Comparison of ENCODE assay signal across 8 cellular contexts in genomic region chr4:118034061-118034785, GRCh38. TPM values are rescaled to one million over a fixed set of nuclear protein-coding genes. Genes with fewer than 3 reads are reported as not detected.
A peak's percentile ranks its signal among the peaks of the same experiment; 100 is the strongest.
DNase-seq lines count a peak whose midpoint lies in the region; ATAC-seq lines count a peak whose summit lies in the region.

NDST3 (plus strand) TSS chr4:118034486; CDS start chr4:118053911, 19,425 bp downstream.

- peaks cover 52% of the 10 kb centered on the region for H3K27me3 Mint-ChIP-seq in T-helper 1 cell treated with Interleukin-12 subunit alpha and Interleukin-12 subunit beta and Interleukin-4 antibody, amounts not matched to agents 30 μg/mL and 1 μg/mL, for 36 hours (ENCODE audit: low read depth)
- H3K27me3 Mint-ChIP-seq in naive thymus-derived CD4-positive, alpha-beta T cell: peaks cover 34 to 57% (median 39%) of the 10 kb centered on the region in 5 donors

- peak; percentile 32 for DNase-seq in activated CD4-positive, alpha-beta T cell treated with anti-CD3 and anti-CD28 coated beads for 48 hours
- DNase-seq in activated CD4-positive, alpha-beta T cell treated with anti-CD3 and anti-CD28 coated beads, Interleukin-2, amount 50 U/mL, for 1 hour: no peak
- DNase-seq in H7 (peak; percentile 60), NCI-H1092 (lab: John Stamatoyannopoulos, UW) (peak; percentile 18)
- peak in 5 of 9 donors; percentile 1 to 37 (median 11) for DNase-seq in naive thymus-derived CD4-positive, alpha-beta T cell
- no peak for DNase-seq in effector memory CD4-positive, alpha-beta T cell

- H3K27ac Mint-ChIP-seq in T-helper 1 cell treated with Interleukin-12 subunit alpha and Interleukin-12 subunit beta and Interleukin-4 antibody, amounts not matched to agents 30 μg/mL and 1 μg/mL, for 36 hours: no peak within 1 kb of the TSS
- H3K27ac Mint-ChIP-seq in naive thymus-derived CD4-positive, alpha-beta T cell: peak within 1 kb of the TSS in 1 of 9 donors; percentile 33

- intact Hi-C loops in naive thymus-derived CD4-positive, alpha-beta T cell (cut with micrococcal nuclease): loop anchor here in 1 of 2 donors (2.0 kb wide), 1 partner anchor 585 kb away; no protein-coding TSS in a partner anchor

- peak within 1 kb of the TSS; percentile 62 for H3K4me3 ChIP-seq in H7 (ENCODE audit: insufficient read depth, low read depth, low read length)
- H3K4me3 ChIP-seq in naive thymus-derived CD4-positive, alpha-beta T cell (ENCODE audit: low read length): no peak within 1 kb of the TSS
- H3K4me3 ChIP-seq in effector memory CD4-positive, alpha-beta T cell (ENCODE audit: insufficient read depth, low read depth, low read length, poor library complexity, severe bottlenecking): no peak within 1 kb of the TSS

- no peak within 1 kb of the TSS for H3K27ac ChIP-seq in naive thymus-derived CD4-positive, alpha-beta T cell (ENCODE audit: low read depth, low read length)
- H3K27ac ChIP-seq in effector memory CD4-positive, alpha-beta T cell (ENCODE audit: insufficient read depth, low read length, poor library complexity, severe bottlenecking): no peak within 1 kb of the TSS

- H3K4me3 Mint-ChIP-seq in T-helper 1 cell treated with Interleukin-12 subunit alpha and Interleukin-12 subunit beta and Interleukin-4 antibody, amounts not matched to agents 30 μg/mL and 1 μg/mL, for 36 hours: peak within 1 kb of the TSS; percentile 56
- H3K4me3 Mint-ChIP-seq in naive thymus-derived CD4-positive, alpha-beta T cell: peak within 1 kb of the TSS in 9 of 10 donors; percentile 47 to 78 (median 68)

- ATAC-seq in esophagus mucosa: peak; percentile 78
- ATAC-seq in naive thymus-derived CD4-positive, alpha-beta T cell: peak; percentile 60

- POLR2A ChIA-PET in naive thymus-derived CD4-positive, alpha-beta T cell (lab: Charles Lee): no interaction called here

- no peaks in the 10 kb centered on the region for H3K36me3 Mint-ChIP-seq in T-helper 1 cell treated with Interleukin-12 subunit alpha and Interleukin-12 subunit beta and Interleukin-4 antibody, amounts not matched to agents 30 μg/mL and 1 μg/mL, for 36 hours (ENCODE audit: low read depth)
- H3K36me3 Mint-ChIP-seq in naive thymus-derived CD4-positive, alpha-beta T cell: peaks cover 0 to 4% (median 0%) of the 10 kb centered on the region in 5 donors

- H3K4me1 ChIP-seq in naive thymus-derived CD4-positive, alpha-beta T cell (ENCODE audit: control insufficient read depth in 2 of 2, insufficient read depth in 2 of 2, low read length in 2 of 2): no peaks in the 10 kb centered on the region
- H3K4me1 ChIP-seq in effector memory CD4-positive, alpha-beta T cell (ENCODE audit: control insufficient read depth, insufficient read depth, low read length, poor library complexity, severe bottlenecking): no peaks in the 10 kb centered on the region

- H3K27me3 ChIP-seq in H7 (ENCODE audit: control insufficient read depth, insufficient read depth, low read length): peaks cover 2% of the 10 kb centered on the region; the same call in 1 of the 2 replicates
- no peaks in the 10 kb centered on the region for H3K27me3 ChIP-seq in naive thymus-derived CD4-positive, alpha-beta T cell (ENCODE audit: control insufficient read depth in 2 of 2, insufficient read depth in 2 of 2, low read length in 2 of 2)
- peaks cover 8% of the 10 kb centered on the region for H3K27me3 ChIP-seq in effector memory CD4-positive, alpha-beta T cell (replicated peaks; ENCODE audit: control insufficient read depth, insufficient read depth, low read length, poor library complexity, severe bottlenecking)

- CTCF ChIA-PET in naive thymus-derived CD4-positive, alpha-beta T cell (lab: Charles Lee): no interaction called here

- no peaks in the 10 kb centered on the region for H3K36me3 ChIP-seq in H7 (replicated peaks; ENCODE audit: control insufficient read depth, insufficient read depth, low read length)
- no peaks in the 10 kb centered on the region for H3K36me3 ChIP-seq in naive thymus-derived CD4-positive, alpha-beta T cell (ENCODE audit: control insufficient read depth in 2 of 3, insufficient read depth in 3 of 3, low read length in 3 of 3)
- no peaks in the 10 kb centered on the region for H3K36me3 ChIP-seq in effector memory CD4-positive, alpha-beta T cell (ENCODE audit: control insufficient read depth, insufficient read depth, low read length)

- H3K9me3 Mint-ChIP-seq in T-helper 1 cell treated with Interleukin-12 subunit alpha and Interleukin-12 subunit beta and Interleukin-4 antibody, amounts not matched to agents 30 μg/mL and 1 μg/mL, for 36 hours: no peaks in the 10 kb centered on the region
- H3K9me3 Mint-ChIP-seq in naive thymus-derived CD4-positive, alpha-beta T cell: peaks cover 0 to 2% (median 0%) of the 10 kb centered on the region in 11 donors

- H3K4me1 Mint-ChIP-seq in T-helper 1 cell treated with Interleukin-12 subunit alpha and Interleukin-12 subunit beta and Interleukin-4 antibody, amounts not matched to agents 30 μg/mL and 1 μg/mL, for 36 hours (ENCODE audit: low read depth): peaks cover 7% of the 10 kb centered on the region
- peaks cover 0 to 14% (median 12%) of the 10 kb centered on the region in 7 donors for H3K4me1 Mint-ChIP-seq in naive thymus-derived CD4-positive, alpha-beta T cell

- H3K9me3 ChIP-seq in naive thymus-derived CD4-positive, alpha-beta T cell (ENCODE audit: control insufficient read depth in 2 of 3, low read length in 3 of 3): no peaks in the 10 kb centered on the region
- no peaks in the 10 kb centered on the region for H3K9me3 ChIP-seq in effector memory CD4-positive, alpha-beta T cell (ENCODE audit: control insufficient read depth, low read length)

RNA-seq across cellular contexts. Expression of gene NDST3, which starts in this region (rescaled TPM):
- total RNA-seq in H7 (2014; rRNA removed; shearing (Covaris generic)): 0.07 and 0.11 TPM in 2 replicates
- total RNA-seq in esophagus mucosa: not detected
- total RNA-seq in naive thymus-derived CD4-positive, alpha-beta T cell: under 1 TPM in 1 of 5 experiments, not detected in 4; 0.17 TPM
- polyA plus RNA-seq in naive thymus-derived CD4-positive, alpha-beta T cell: under 1 TPM in 1 of 2 donors, not detected in 1; 0.18 TPM

Comparison
In these comparisons a context has a peak if more than half of its experiments do, and no peak if none do; other contexts are left out.
1. DNase-seq: peak in activated CD4-positive, alpha-beta T cell treated with anti-CD3 and anti-CD28 coated beads for 48 hours (single experiment) and NCI-H1092 (single experiment); none in activated CD4-positive, alpha-beta T cell treated with anti-CD3 and anti-CD28 coated beads, Interleukin-2, amount 50 U/mL, for 1 hour (single experiment) and effector memory CD4-positive, alpha-beta T cell (0 of 3).
2. Peak in DNase-seq and H3K4me3 ChIP-seq in H7; RNA of the gene not detected or under 1 TPM.
3. Peak in ATAC-seq in esophagus mucosa; RNA of the gene not detected or under 1 TPM.
4. Peak in DNase-seq and ATAC-seq in naive thymus-derived CD4-positive, alpha-beta T cell; RNA of the gene not detected or under 1 TPM.